Comparison of ENCODE assay signal across 9 cellular contexts in the genomic region with DNA sequence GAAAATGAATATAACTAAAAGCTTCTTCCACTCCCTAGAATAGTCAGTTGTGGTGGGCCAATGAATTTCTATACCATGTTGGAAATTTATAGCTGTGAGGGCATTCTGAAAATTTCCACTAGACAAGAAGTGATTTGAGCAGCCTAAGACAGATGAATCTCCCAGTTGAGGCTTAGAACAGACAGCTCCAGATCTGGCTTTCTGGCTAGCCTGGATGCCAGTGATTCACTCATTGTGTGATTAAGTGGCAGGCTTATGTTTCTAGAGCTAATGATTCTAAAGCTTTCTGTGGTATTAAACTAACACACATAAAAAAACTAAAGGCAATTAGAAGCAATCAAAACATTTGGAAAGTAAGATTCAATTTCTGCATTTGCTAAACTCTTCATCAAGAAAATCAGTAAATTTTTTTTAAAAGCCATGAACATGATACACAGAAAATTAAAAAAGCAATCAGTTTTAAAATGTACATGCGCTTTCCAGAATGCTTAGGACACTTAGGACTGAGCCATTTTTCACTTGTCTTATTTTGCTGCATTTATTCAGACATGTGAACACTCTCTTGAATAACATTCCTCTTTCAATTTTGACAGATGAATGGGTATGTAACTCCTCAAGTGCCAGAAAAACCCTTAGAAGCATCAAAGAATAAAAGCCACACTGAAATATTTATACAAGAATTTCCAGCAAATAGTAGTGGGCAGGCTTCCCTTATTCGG.
DNase-seq lines count a peak whose midpoint lies in the region; ATAC-seq, FAIRE-seq and TF ChIP-seq lines count a peak whose summit lies in the region.
"Had no signal": no experiment of that assay in that cellular context is flagged by ENCODE, and none has a peak within 500 bp of the region (broad histone marks: within the 10 kb centered on the region; RNA-seq: fewer than 3 reads in every experiment).

No MANE protein-coding gene starts in this region.

- H3K9me3 ChIP-seq in Panc1 (ENCODE audit: control insufficient read depth, insufficient read depth, low read depth, low read length) = no peaks in the 10 kb centered on the region
- H3K9me3 ChIP-seq in endothelial cell of umbilical vein (replicated peaks; ENCODE audit: control insufficient read depth, insufficient read depth, low read length) = no peaks in the 10 kb centered on the region
- H3K9me3 ChIP-seq in smooth muscle cell (replicated peaks; ENCODE audit: low read depth) = no peaks in the 10 kb centered on the region

- H3K27ac ChIP-seq in Panc1 (ENCODE audit: low read length) (no peak overlapping the region), endothelial cell of umbilical vein (ENCODE audit: insufficient read depth, low read depth, low read length) (peak overlapping the region; percentile 57), smooth muscle cell (ENCODE audit: low read depth) (peak overlapping the region; percentile 40)

- H3K4me3 ChIP-seq in Panc1 (ENCODE audit: low read depth in 2 of 2, low read length in 2 of 2) (peak overlapping the region; percentile 7 to 20; a peak in 1 of 4 replicates), endothelial cell of umbilical vein (replicated peaks in 1 of 3; ENCODE audit: insufficient read depth in 1 of 3, low read depth in 1 of 3, low read length in 3 of 3) (peak overlapping the region; percentile 18 to 78 (median 68)), smooth muscle cell (no peak overlapping the region)

- peaks cover 6% of the 10 kb centered on the region for H3K9me3 Mint-ChIP-seq in T-helper 2 cell treated with Interferon-gamma antibody and Interleukin-4, amounts not matched to agents 5 μg/mL and 100 μg/mL, for 36 hours

- in situ Hi-C loops in Panc1 (cut with HindIII; ENCODE audit: low pct_unique_long_range_greater_than_20kb, low sequenced_read_pairs) = no loop called here

- ATAC-seq in Panc1 (no peak), HG02981 (IDR thresholded peaks at IDR 0.05; ENCODE audit: unreplicated experiment) (no peak), sciatic nerve (no peak)

- H3K27me3 ChIP-seq in Panc1 (ENCODE audit: control insufficient read depth, insufficient read depth, low read length) = no peaks in the 10 kb centered on the region
- H3K27me3 ChIP-seq in endothelial cell of umbilical vein (ENCODE audit: control insufficient read depth in 2 of 2, insufficient read depth in 2 of 2, low read length in 2 of 2) = no peaks in the 10 kb centered on the region
- H3K27me3 ChIP-seq in smooth muscle cell (ENCODE audit: low read depth) = no peaks in the 10 kb centered on the region

- intact Hi-C loops in Panc1 (cut with micrococcal nuclease; ENCODE audit: unreplicated experiment) = loop anchor here (5.0 kb wide), 1 partner anchor 105 kb away; a partner anchor contains a TSS
- intact Hi-C loops in endothelial cell of umbilical vein (cut with micrococcal nuclease) = loop anchor here (5.0 kb wide), 2 partner anchors 80 to 235 kb away; no protein-coding TSS in a partner anchor
- intact Hi-C loops in sciatic nerve (cut with DNase I) = no loop called here

- H3K9ac ChIP-seq in endothelial cell of umbilical vein (replicated peaks; ENCODE audit: extremely low read depth, insufficient read depth, low read length) = peak overlapping the region; percentile 59
- no peak overlapping the region for H3K9ac ChIP-seq in smooth muscle cell (ENCODE audit: low read depth)

- no peaks in the 10 kb centered on the region for H3K79me2 ChIP-seq in endothelial cell of umbilical vein (ENCODE audit: control insufficient read depth, insufficient read depth, low read length)
- H3K79me2 ChIP-seq in smooth muscle cell (ENCODE audit: low read depth) = no peaks in the 10 kb centered on the region

- H2AFZ ChIP-seq in endothelial cell of umbilical vein (ENCODE audit: low read depth, low read length) (peak overlapping the region; percentile 97), smooth muscle cell (ENCODE audit: low read depth) (no peak overlapping the region)

- H3K4me3 Mint-ChIP-seq in T-helper 2 cell treated with Interferon-gamma antibody and Interleukin-4, amounts not matched to agents 5 μg/mL and 100 μg/mL, for 36 hours = peak overlapping the region; percentile 72

- H3K4me2 ChIP-seq in endothelial cell of umbilical vein (ENCODE audit: insufficient read depth, low read length) = peak overlapping the region; percentile 99
- peak overlapping the region; percentile 28 for H3K4me2 ChIP-seq in smooth muscle cell

- TF ChIP-seq POLR2A in endothelial cell of umbilical vein (IDR thresholded peaks at IDR 0.05; ENCODE audit: low read depth, low read length) = no peak

- peaks cover 8% of the 10 kb centered on the region for H3K27me3 Mint-ChIP-seq in T-helper 2 cell treated with Interferon-gamma antibody and Interleukin-4, amounts not matched to agents 5 μg/mL and 100 μg/mL, for 36 hours (ENCODE audit: low read depth)

- no TSS peak for BruUV-seq in Panc1 (replicated peaks; lab: Mats Ljungman, UMichigan)
- no TSS peak for BruUV-seq in endothelial cell of umbilical vein (replicated peaks; lab: Mats Ljungman, UMichigan)

- FAIRE-seq in endothelial cell of umbilical vein (lab: Jason Lieb, UNC) = peak; percentile 71

- H3K9me1 ChIP-seq in endothelial cell of umbilical vein (replicated peaks; ENCODE audit: control insufficient read depth, extremely low read depth, insufficient read depth, low read length) = no peaks in the 10 kb centered on the region

- no peaks in the 10 kb centered on the region for H3K36me3 ChIP-seq in Panc1 (ENCODE audit: control insufficient read depth, insufficient read depth, low read length)
- H3K36me3 ChIP-seq in endothelial cell of umbilical vein (ENCODE audit: control insufficient read depth in 2 of 2, extremely low read depth in 1 of 2, insufficient read depth in 2 of 2, low read length in 2 of 2) = no peaks in the 10 kb centered on the region
- H3K36me3 ChIP-seq in smooth muscle cell (ENCODE audit: low read depth) = no peaks in the 10 kb centered on the region

- POLR2A ChIA-PET in Panc1 (lab: Charles Lee) = no interaction called here
- POLR2A ChIA-PET in endothelial cell of umbilical vein (lab: Charles Lee) = no interaction called here

- H4K20me1 ChIP-seq in endothelial cell of umbilical vein (replicated peaks; ENCODE audit: control insufficient read depth, extremely low read depth, insufficient read depth, low read length) = no peaks in the 10 kb centered on the region
- H4K20me1 ChIP-seq in smooth muscle cell (ENCODE audit: low read depth) = no peaks in the 10 kb centered on the region

- 96% methylated on average over 2 of the region's 2 CpGs for WGBS in smooth muscle cell (ENCODE audit: low lambda C conversion rate)

- H3K36me3 Mint-ChIP-seq in T-helper 2 cell treated with Interferon-gamma antibody and Interleukin-4, amounts not matched to agents 5 μg/mL and 100 μg/mL, for 36 hours (ENCODE audit: low read depth) = peaks cover 16% of the 10 kb centered on the region

- dilution Hi-C loops in endothelial cell of umbilical vein (cut with MboI; ENCODE audit: extremely low pct_ligation_motif_present, low sequenced_read_pairs) = no loop called here

- DNase-seq in T-helper 2 cell treated with Interferon-gamma antibody and Interleukin-4, amounts not matched to agents 5 μg/mL and 100 μg/mL, for 36 hours (ENCODE audit: low spot score) = no peak
- DNase-seq in T-helper 2 cell (no peak), Panc1 (ENCODE audit: low read depth, low spot score) (no peak), endothelial cell of umbilical vein (ENCODE audit: low read depth, low spot score) (peak; percentile 47), smooth muscle cell (lab: John Stamatoyannopoulos, UW; ENCODE audit: unreplicated experiment) (no peak), NCI-H1105 (lab: John Stamatoyannopoulos, UW) (no peak), sciatic nerve (ENCODE audit: low spot score) (no peak)
- DNase-seq: stimulated activated CD4-positive, alpha-beta T cell treated with anti-CD3 and anti-CD28 coated beads, Interleukin-4, amount 100 ng/mL, for 1 hour had no signal

- H3K27ac Mint-ChIP-seq in T-helper 2 cell treated with Interferon-gamma antibody and Interleukin-4, amounts not matched to agents 5 μg/mL and 100 μg/mL, for 36 hours = peak overlapping the region; percentile 87

- H3K4me1 ChIP-seq in Panc1 (ENCODE audit: control insufficient read depth, insufficient read depth, low read length) (0 out of 2 replicates have a peak, but pooled peaks cover 4% of the 10 kb centered on the region), endothelial cell of umbilical vein (ENCODE audit: control insufficient read depth, extremely low read depth, insufficient read depth, low read length) (peaks cover 11% of the 10 kb centered on the region), smooth muscle cell (ENCODE audit: low read depth) (no peaks in the 10 kb centered on the region)

- TF ChIP-seq CTCF in Panc1 (IDR thresholded peaks at IDR 0.05) (no peak), endothelial cell of umbilical vein (IDR thresholded peaks at IDR 0.05; ENCODE audit: extremely low read depth in 1 of 2, insufficient read depth in 1 of 2, low read depth in 1 of 2, low read length in 2 of 2) (no peak), smooth muscle cell (IDR thresholded peaks at IDR 0.05; ENCODE audit: borderline replicate concordance, insufficient read depth, poor library complexity, severe bottlenecking) (no peak)

- peaks cover 29% of the 10 kb centered on the region for H3K4me1 Mint-ChIP-seq in T-helper 2 cell treated with Interferon-gamma antibody and Interleukin-4, amounts not matched to agents 5 μg/mL and 100 μg/mL, for 36 hours (ENCODE audit: low read depth)

- CTCF ChIA-PET in Panc1 (lab: Charles Lee) (no interaction called here), endothelial cell of umbilical vein (lab: Charles Lee) (interaction anchor here (0.9 to 3.4 kb wide), 10 partner anchors 9 to 675 kb away, joined by 3 to 23 read pairs (median 4); a partner anchor contains a TSS)

- H3F3A ChIP-seq in smooth muscle cell (ENCODE audit: low read depth) = no peaks in the 10 kb centered on the region

TF ChIP-seq in endothelial cell of umbilical vein, 7 proteins besides CTCF, POLR2A, EP300 and RAD21:
- TF ChIP-seq, protein P1, sequence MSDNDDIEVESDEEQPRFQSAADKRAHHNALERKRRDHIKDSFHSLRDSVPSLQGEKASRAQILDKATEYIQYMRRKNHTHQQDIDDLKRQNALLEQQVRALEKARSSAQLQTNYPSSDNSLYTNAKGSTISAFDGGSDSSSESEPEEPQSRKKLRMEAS (IDR thresholded peaks at IDR 0.05; ENCODE audit: insufficient read depth, insufficient read length) = no peak
- TF ChIP-seq POLR2AphosphoS5 (IDR thresholded peaks at IDR 0.05; ENCODE audit: insufficient read depth, low read depth, low read length) (no peak), FOS (IDR thresholded peaks at IDR 0.05; ENCODE audit: borderline replicate concordance, insufficient read depth, low read length) (peak; percentile 34), JUN (IDR thresholded peaks at IDR 0.05; ENCODE audit: borderline replicate concordance, insufficient read depth, insufficient read length, low read depth) (no peak), MYC (IDR thresholded peaks at IDR 0.05; ENCODE audit: low read depth, low read length) (no peak), GATA2 (IDR thresholded peaks at IDR 0.05; ENCODE audit: insufficient read depth, insufficient read length, low read depth, low read length) (no peak), EZH2 (IDR thresholded peaks at IDR 0.05; ENCODE audit: borderline replicate concordance, low read depth, low read length, severe bottlenecking) (no peak)
TF ChIP-seq in endothelial cell of umbilical vein: peak in this region for 1.
